ENCODE assay signal across 8 cellular contexts in the genomic region with DNA sequence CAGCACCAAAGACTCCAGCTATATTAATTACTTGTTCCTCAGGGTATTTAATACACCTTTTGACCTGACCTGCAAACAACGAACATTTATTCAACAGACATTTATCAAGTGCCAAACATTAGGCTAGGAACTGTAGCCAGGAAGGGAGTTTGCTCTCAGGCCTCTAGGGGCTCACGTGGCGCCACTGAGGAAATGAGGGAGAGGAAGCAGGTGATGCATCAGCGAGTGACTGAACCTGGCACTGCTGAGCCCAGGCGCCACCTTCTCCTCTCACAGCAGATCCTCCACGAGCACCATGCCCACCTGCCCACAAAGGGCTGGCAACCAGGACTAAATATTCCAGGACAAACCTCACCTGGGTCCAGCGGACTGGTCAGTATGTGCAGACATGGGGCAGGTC. TPM values are rescaled to one million over a fixed set of nuclear protein-coding genes. Genes with fewer than 3 reads are reported as not detected.
DNase-seq lines count a peak whose midpoint lies in the region; ATAC-seq and TF ChIP-seq lines count a peak whose summit lies in the region.

No MANE protein-coding gene starts in this region.

- H3K4me1 ChIP-seq in OCI-LY1 (ENCODE audit: insufficient read depth, low read length, severe bottlenecking), result peaks cover 18% of the 10 kb centered on the region

- DNase-seq in BJ (ENCODE audit: low read depth), result no peak
- no peak for DNase-seq in epithelial cell of proximal tubule (ENCODE audit: low read depth)
- DNase-seq in stimulated activated effector memory CD8-positive, alpha-beta T cell treated with anti-CD3 and anti-CD28 coated beads, Interleukin-12 subunit alpha, Interleukin-12 subunit beta, amount 100 ng/mL, for 72 hours (ENCODE audit: low spot score in 2 of 2), result no peak
- DNase-seq in NK-92 (lab: John Stamatoyannopoulos, UW; ENCODE audit: unreplicated experiment), result no peak
- no peak for DNase-seq in amniotic stem cell (lab: John Stamatoyannopoulos, UW)

- peak; percentile 29; the same call in 1 of the 2 replicates for TF ChIP-seq CTCF in BJ (IDR thresholded peaks at IDR 0.05; ENCODE audit: insufficient read depth, low read depth, low read length)
- peak; percentile 73 for TF ChIP-seq CTCF in OCI-LY1 (IDR thresholded peaks at IDR 0.05; ENCODE audit: low read length)
- TF ChIP-seq CTCF in epithelial cell of proximal tubule (conservative IDR thresholded peaks at IDR 0.05; ENCODE audit: low read depth, low read length), result peak; percentile 74

- peaks cover 3% of the 10 kb centered on the region for H3K36me3 ChIP-seq in BJ (ENCODE audit: control insufficient read depth, insufficient read depth, low read length)
- peaks cover 32% of the 10 kb centered on the region for H3K36me3 ChIP-seq in OCI-LY1 (ENCODE audit: insufficient read depth, low read length)

- H3K9ac ChIP-seq in OCI-LY1 (ENCODE audit: low read length), result no peak overlapping the region; the same call in 1 of the 2 replicates

- CTCF ChIA-PET in BJ (lab: Yijun Ruan, JAX), result no interaction called here

- H3K9me3 ChIP-seq in OCI-LY1 (ENCODE audit: low read length), result no peaks in the 10 kb centered on the region; the same call in 1 of the 2 replicates

- peaks cover 29% of the 10 kb centered on the region for H3K4me1 Mint-ChIP-seq in stimulated activated effector memory CD8-positive, alpha-beta T cell treated with anti-CD3 and anti-CD28 coated beads, Interleukin-12 subunit alpha, Interleukin-12 subunit beta, amount 100 ng/mL, for 72 hours

- H4K20me1 ChIP-seq in OCI-LY1 (ENCODE audit: insufficient read depth, low read length), result no peaks in the 10 kb centered on the region

- no peak overlapping the region for H3K27ac ChIP-seq in OCI-LY1 (ENCODE audit: low read depth, low read length, poor library complexity, severe bottlenecking)

- no peak overlapping the region for H2AFZ ChIP-seq in OCI-LY1 (ENCODE audit: low read length)

- no peak overlapping the region for H3K4me3 Mint-ChIP-seq in stimulated activated effector memory CD8-positive, alpha-beta T cell treated with anti-CD3 and anti-CD28 coated beads, Interleukin-12 subunit alpha, Interleukin-12 subunit beta, amount 100 ng/mL, for 72 hours

- H3K4me3 ChIP-seq in BJ (ENCODE audit: low read depth, low read length) (no peak overlapping the region), OCI-LY1 (ENCODE audit: low read depth, low read length, poor library complexity, severe bottlenecking) (no peak overlapping the region), epithelial cell of proximal tubule (ENCODE audit: low read depth, low read length) (no peak overlapping the region)

- no peaks in the 10 kb centered on the region for H3F3A ChIP-seq in OCI-LY1 (ENCODE audit: insufficient read depth, low read length)

- ATAC-seq in GM19351 (IDR thresholded peaks at IDR 0.05; ENCODE audit: unreplicated experiment) (peak; percentile 98), GM19328 (IDR thresholded peaks at IDR 0.05; ENCODE audit: unreplicated experiment) (no peak)
- peak; percentile 93 for ATAC-seq in stimulated activated effector memory CD8-positive, alpha-beta T cell treated with anti-CD3 and anti-CD28 coated beads, Interleukin-12 subunit alpha, Interleukin-12 subunit beta, amount 100 ng/mL, for 72 hours

- H3K9me3 Mint-ChIP-seq in stimulated activated effector memory CD8-positive, alpha-beta T cell treated with anti-CD3 and anti-CD28 coated beads, Interleukin-12 subunit alpha, Interleukin-12 subunit beta, amount 100 ng/mL, for 72 hours, result peaks cover 3% of the 10 kb centered on the region

- H3K9me2 ChIP-seq in OCI-LY1 (ENCODE audit: low read depth, low read length), result no peaks in the 10 kb centered on the region

- H3K27me3 ChIP-seq in BJ (ENCODE audit: control insufficient read depth, insufficient read depth, low read length), result no peaks in the 10 kb centered on the region
- H3K27me3 ChIP-seq in OCI-LY1 (ENCODE audit: insufficient read depth, low read length), result no peaks in the 10 kb centered on the region

- POLR2A ChIA-PET in BJ (lab: Charles Lee), result no interaction called here

- H3K36me3 Mint-ChIP-seq in stimulated activated effector memory CD8-positive, alpha-beta T cell treated with anti-CD3 and anti-CD28 coated beads, Interleukin-12 subunit alpha, Interleukin-12 subunit beta, amount 100 ng/mL, for 72 hours, result peaks cover 30% of the 10 kb centered on the region

- peak overlapping the region; percentile 35 for H3K4me2 ChIP-seq in OCI-LY1 (ENCODE audit: low read length)

- H3K79me2 ChIP-seq in OCI-LY1 (ENCODE audit: insufficient read depth, low read length), result no peaks in the 10 kb centered on the region

- H3K27ac Mint-ChIP-seq in stimulated activated effector memory CD8-positive, alpha-beta T cell treated with anti-CD3 and anti-CD28 coated beads, Interleukin-12 subunit alpha, Interleukin-12 subunit beta, amount 100 ng/mL, for 72 hours, result peak overlapping the region; percentile 67

RNA-seq across cellular contexts. Expression of gene SETD3, which starts 50.2 kb away (rescaled TPM):
- 20.2 and 35.4 TPM in 2 replicates for polyA plus RNA-seq in BJ (2011; rRNA removed)
- 25.6 and 31.2 TPM in 2 replicates for polyA minus RNA-seq in BJ (2011; rRNA and poly(A)+ RNA removed)
- total RNA-seq in epithelial cell of proximal tubule, result 44.3 and 48.5 TPM in 2 replicates

RNA-seq across cellular contexts. Expression of gene CCNK, which starts 50.7 kb away (rescaled TPM):
- 11.0 and 12.7 TPM in 2 replicates for polyA plus RNA-seq in BJ (2011; rRNA removed)
- 19.4 and 30.9 TPM in 2 replicates for polyA minus RNA-seq in BJ (2011; rRNA and poly(A)+ RNA removed)
- 8.4 and 11.3 TPM in 2 replicates for total RNA-seq in epithelial cell of proximal tubule
